ENCODE assay signal across 21 cellular contexts in genomic region chr12:10960260-10960659, GRCh38. TPM values are rescaled to one million over a fixed set of nuclear protein-coding genes. Genes with fewer than 3 reads are reported as not detected.
DNase-seq lines count a peak whose midpoint lies in the region; ATAC-seq and TF ChIP-seq lines count a peak whose summit lies in the region.
"Had no signal": no experiment of that assay in that cellular context is flagged by ENCODE, and none has a peak within 500 bp of the region (broad histone marks: within the 10 kb centered on the region; RNA-seq: fewer than 3 reads in every experiment).

No MANE protein-coding gene starts in this region.

- POLR2A ChIA-PET in CD4-positive, alpha-beta T cell (lab: Charles Lee), result interaction anchor here (1.8 kb wide), 1 partner anchor 211 kb away, joined by 4 read pairs; the partner anchor contains the start of gene SMIM10L1
- POLR2A ChIA-PET in CD8-positive, alpha-beta T cell (lab: Charles Lee), result no interaction called here

- intact Hi-C loops in CD4-positive, alpha-beta T cell (cut with DNase I, micrococcal nuclease), result loop anchor here (1.0 to 10.0 kb wide), 4 partner anchors 22 to 527 kb away; no protein-coding TSS in a partner anchor
- intact Hi-C loops in CD8-positive, alpha-beta T cell (cut with DNase I, micrococcal nuclease), result loop anchor here (5.0 kb wide), 2 partner anchors 237 to 527 kb away; no protein-coding TSS in a partner anchor
- intact Hi-C loops in dorsolateral prefrontal cortex (cut with DNase I), result loop anchor here (2.0 to 5.0 kb wide), 3 partner anchors 237 to 527 kb away; no protein-coding TSS in a partner anchor

- ATAC-seq in CD4-positive, alpha-beta T cell (ENCODE audit: poor library complexity), result peak; percentile 86
- peak; percentile 87 for ATAC-seq in CD8-positive, alpha-beta T cell
- ATAC-seq in T-helper 17 cell, result peak; percentile 91
- ATAC-seq: GM12878 had no signal

- TF ChIP-seq POLR2A in erythroblast (IDR thresholded peaks at IDR 0.05; ENCODE audit: low read length), result no peak

- H3K27me3 Mint-ChIP-seq in CD4-positive, alpha-beta T cell, result no peaks in the 10 kb centered on the region
- no peaks in the 10 kb centered on the region for H3K27me3 Mint-ChIP-seq in CD8-positive, alpha-beta T cell (ENCODE audit: low read depth)
- no peaks in the 10 kb centered on the region for H3K27me3 Mint-ChIP-seq in T-helper 17 cell

- H3K9me3 Mint-ChIP-seq in CD4-positive, alpha-beta T cell, result peaks cover 8% of the 10 kb centered on the region
- H3K9me3 Mint-ChIP-seq in CD8-positive, alpha-beta T cell, result peaks cover 9% of the 10 kb centered on the region

- no peaks in the 10 kb centered on the region for H3K9me3 ChIP-seq in CD4-positive, alpha-beta T cell (ENCODE audit: control insufficient read depth, low read length)
- H3K9me3 ChIP-seq in CD8-positive, alpha-beta T cell (ENCODE audit: low read length), result no peaks in the 10 kb centered on the region
- no peaks in the 10 kb centered on the region for H3K9me3 ChIP-seq in T-helper 17 cell (ENCODE audit: control insufficient read depth, low read length, poor library complexity, severe bottlenecking)
- H3K9me3 ChIP-seq: BE2C had no signal

- H3K4me1 ChIP-seq in CD8-positive, alpha-beta T cell (ENCODE audit: insufficient read depth, low read length), result peaks cover 15% of the 10 kb centered on the region
- H3K4me1 ChIP-seq: BE2C had no signal

- CTCF ChIA-PET in CD4-positive, alpha-beta T cell (lab: Charles Lee), result no interaction called here
- CTCF ChIA-PET in CD8-positive, alpha-beta T cell (lab: Charles Lee), result interaction anchor here (1.4 kb wide), 1 partner anchor 239 kb away, joined by 4 read pairs; no protein-coding TSS in a partner anchor

- no peak for DNase-seq in CD4-positive, alpha-beta T cell
- DNase-seq in CD8-positive, alpha-beta T cell, result peak in 1 of 7 experiments; percentile 25
- DNase-seq in T-helper 17 cell, result no peak
- DNase-seq in erythroblast (lab: John Stamatoyannopoulos, UW), result peak; percentile 13 to 75
- no peak for DNase-seq in SW 1271 (lab: John Stamatoyannopoulos, UW)
- DNase-seq in nucleus accumbens (lab: John Stamatoyannopoulos, UW), result no peak
- DNase-seq in dorsolateral prefrontal cortex, result no peak
- no peak for DNase-seq in A172 (ENCODE audit: low spot score)
- DNase-seq: GDM1; KBM-7; NCI-H1417 treated with DMSO at 0.1 percent for 48 hours; NCI-H1930; NCI-H2171; NCI-H446 treated with DMSO at 0.1 percent for 48 hours; NK-92 treated with Interleukin-12 subunit alpha and Interleukin-12 subunit beta, amount 100 ng/mL, for 24 hours; SHP77 treated with DMSO at 0.1 percent for 48 hours had no signal

- H3K36me3 Mint-ChIP-seq in CD4-positive, alpha-beta T cell (ENCODE audit: low read depth), result peaks cover 48% of the 10 kb centered on the region
- peaks cover 29% of the 10 kb centered on the region for H3K36me3 Mint-ChIP-seq in CD8-positive, alpha-beta T cell
- H3K36me3 Mint-ChIP-seq in T-helper 17 cell (ENCODE audit: low read depth), result peaks cover 4% of the 10 kb centered on the region

- no peak overlapping the region for H3K27ac ChIP-seq in CD4-positive, alpha-beta T cell (ENCODE audit: low read depth, low read length)
- no peak overlapping the region for H3K27ac ChIP-seq in CD8-positive, alpha-beta T cell (ENCODE audit: low read depth, low read length)
- peak overlapping the region in 3 of 59 donors; percentile 0 to 16 (median 3) for H3K27ac ChIP-seq in dorsolateral prefrontal cortex

- no peaks in the 10 kb centered on the region for H3K27me3 ChIP-seq in CD4-positive, alpha-beta T cell (ENCODE audit: control insufficient read depth, insufficient read depth, low read length)
- H3K27me3 ChIP-seq in CD8-positive, alpha-beta T cell (ENCODE audit: insufficient read depth, low read length), result no peaks in the 10 kb centered on the region
- H3K27me3 ChIP-seq in dorsolateral prefrontal cortex, result no peaks in the 10 kb centered on the region
- H3K27me3 ChIP-seq: BE2C had no signal

- TF ChIP-seq CTCF in CD4-positive, alpha-beta T cell (IDR thresholded peaks at IDR 0.05), result no peak
- no peak for TF ChIP-seq CTCF in CD8-positive, alpha-beta T cell (IDR thresholded peaks at IDR 0.05)
- TF ChIP-seq CTCF in dorsolateral prefrontal cortex (IDR thresholded peaks at IDR 0.05 in 54 of 56, conservative IDR thresholded peaks at IDR 0.05 in 2 of 56; ENCODE audit: low read depth in 1 of 56, partially characterized antibody in 56 of 56), result no peak

- H3K4me3 Mint-ChIP-seq in CD4-positive, alpha-beta T cell, result no peak overlapping the region
- no peak overlapping the region for H3K4me3 Mint-ChIP-seq in CD8-positive, alpha-beta T cell
- H3K4me3 Mint-ChIP-seq in T-helper 17 cell, result peak overlapping the region; percentile 47

- no peak overlapping the region for H3K4me3 ChIP-seq in CD8-positive, alpha-beta T cell (ENCODE audit: low read depth, low read length)
- H3K4me3 ChIP-seq in dorsolateral prefrontal cortex, result no peak overlapping the region
- H3K4me3 ChIP-seq: GM12878 had no signal

- H3K36me3 ChIP-seq in CD8-positive, alpha-beta T cell (ENCODE audit: insufficient read depth, low read length), result no peaks in the 10 kb centered on the region
- H3K36me3 ChIP-seq: BE2C had no signal

- peaks cover 46% of the 10 kb centered on the region for H3K4me1 Mint-ChIP-seq in CD4-positive, alpha-beta T cell (ENCODE audit: low read depth)
- peaks cover 25% of the 10 kb centered on the region for H3K4me1 Mint-ChIP-seq in CD8-positive, alpha-beta T cell (ENCODE audit: low read depth)
- peaks cover 27% of the 10 kb centered on the region for H3K4me1 Mint-ChIP-seq in T-helper 17 cell

- H3K27ac Mint-ChIP-seq in CD4-positive, alpha-beta T cell, result peak overlapping the region; percentile 37
- peak overlapping the region; percentile 8 for H3K27ac Mint-ChIP-seq in CD8-positive, alpha-beta T cell
- H3K27ac Mint-ChIP-seq in T-helper 17 cell, result no peak overlapping the region

RNA-seq across cellular contexts. Expression of gene TAS2R14, which starts 21.2 kb away (rescaled TPM):
- 1 to 10 TPM in 1 of 2 experiments, under 1 TPM in 1; 0.91 to 1.1 TPM for total RNA-seq in CD4-positive, alpha-beta T cell
- total RNA-seq in CD8-positive, alpha-beta T cell, result under 1 TPM; 0.31 to 0.90 TPM
- total RNA-seq in T-helper 17 cell (1 to 10 TPM; 2.4 to 2.9 TPM), dorsolateral prefrontal cortex (10 to 100 TPM in 12 of 120 experiments, 1 to 10 TPM in 108; 4.2 to 12.7 (median 7.6) TPM)
- total RNA-seq in A172 (2014; rRNA removed; shearing (Covaris generic)), result 1.2 and 1.7 TPM in 2 replicates

RNA-seq across cellular contexts. Expression of gene TAS2R50, which starts 26.5 kb away (rescaled TPM):
- under 1 TPM; 0.36 to 0.67 TPM for total RNA-seq in CD4-positive, alpha-beta T cell
- not detected for total RNA-seq in CD8-positive, alpha-beta T cell
- under 1 TPM; 0.47 to 0.91 TPM for total RNA-seq in T-helper 17 cell
- 1 to 10 TPM; 1.8 to 8.5 (median 4.8) TPM for total RNA-seq in dorsolateral prefrontal cortex
- not detected in 2 replicates for total RNA-seq in A172 (2014; rRNA removed; shearing (Covaris generic))

RNA-seq across cellular contexts. Expression of gene PRH2, which starts 31.2 kb away (rescaled TPM):
- not detected for total RNA-seq in CD4-positive, alpha-beta T cell
- total RNA-seq in CD8-positive, alpha-beta T cell, result not detected
- not detected for total RNA-seq in T-helper 17 cell
- 1 to 10 TPM in 9 of 120 experiments, under 1 TPM in 3, not detected in 108; 0.72 to 2.4 (median 1.2) TPM for total RNA-seq in dorsolateral prefrontal cortex
- not detected in 2 replicates for total RNA-seq in A172 (2014; rRNA removed; shearing (Covaris generic))
- total RNA-seq: GM12878, H1, OCI-LY7, RPMI7951 had no signal

RNA-seq across cellular contexts. Expression of gene TAS2R20, which starts 37.8 kb away (rescaled TPM):
- 1 to 10 TPM in 1 of 2 experiments, under 1 TPM in 1; 0.75 to 1.0 TPM for total RNA-seq in CD4-positive, alpha-beta T cell
- under 1 TPM; 0.30 to 0.33 TPM for total RNA-seq in CD8-positive, alpha-beta T cell
- total RNA-seq in T-helper 17 cell (1 to 10 TPM; 1.1 to 1.7 TPM), dorsolateral prefrontal cortex (10 to 100 TPM in 1 of 120 experiments, 1 to 10 TPM in 119; 2.4 to 11.1 (median 5.8) TPM)
- 0.46 and 0.79 TPM in 2 replicates for total RNA-seq in A172 (2014; rRNA removed; shearing (Covaris generic))

RNA-seq across cellular contexts. Expression of gene TAS2R13, which starts 50.9 kb away (rescaled TPM):
- under 1 TPM; 0.41 to 0.59 TPM for total RNA-seq in CD4-positive, alpha-beta T cell
- total RNA-seq in CD8-positive, alpha-beta T cell, result under 1 TPM; 0.19 TPM
- total RNA-seq in T-helper 17 cell (1 to 10 TPM; 1.2 to 1.4 TPM), dorsolateral prefrontal cortex (10 to 100 TPM in 1 of 120 experiments, 1 to 10 TPM in 119; 2.8 to 10.0 (median 6.1) TPM)
- 0.36 TPM in 1 of 2 replicates, not detected in the other for total RNA-seq in A172 (2014; rRNA removed; shearing (Covaris generic))

Comparison
In these comparisons a context has a peak if more than half of its experiments do, and no peak if none do; other contexts are left out.
1. DNase-seq: peak in erythroblast (2 of 2); none in CD4-positive, alpha-beta T cell (0 of 10), T-helper 17 cell (0 of 3), SW 1271 (0 of 2), nucleus accumbens (0 of 56), dorsolateral prefrontal cortex (0 of 10) and A172 (single experiment).
2. Peak in every context shown above with its lines, with median percentiles within 50 percentile points of each other: ATAC-seq.